ENCODE assay signal across 1 cellular context in genomic region chrX:120485562-120486520, GRCh38.
TF ChIP-seq lines count a peak whose summit lies in the region.

No MANE protein-coding gene starts in this region.

TF ChIP-seq in A549, 52 proteins besides CTCF, POLR2A, EP300 and RAD21 (continued from another document):
- TF ChIP-seq, protein P1, sequence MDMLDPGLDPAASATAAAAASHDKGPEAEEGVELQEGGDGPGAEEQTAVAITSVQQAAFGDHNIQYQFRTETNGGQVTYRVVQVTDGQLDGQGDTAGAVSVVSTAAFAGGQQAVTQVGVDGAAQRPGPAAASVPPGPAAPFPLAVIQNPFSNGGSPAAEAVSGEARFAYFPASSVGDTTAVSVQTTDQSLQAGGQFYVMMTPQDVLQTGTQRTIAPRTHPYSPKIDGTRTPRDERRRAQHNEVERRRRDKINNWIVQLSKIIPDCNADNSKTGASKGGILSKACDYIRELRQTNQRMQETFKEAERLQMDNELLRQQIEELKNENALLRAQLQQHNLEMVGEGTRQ (IDR thresholded peaks at IDR 0.05): peak; percentile 60
- TF ChIP-seq ESRRA (IDR thresholded peaks at IDR 0.05; ENCODE audit: borderline replicate concordance, low read length) (peak; percentile 91), SMC3 (IDR thresholded peaks at IDR 0.05) (no peak), TFCP2L1 (CRISPR knock-in tag; IDR thresholded peaks at IDR 0.05) (no peak; the same call in 1 of the 2 replicates), PBX3 (IDR thresholded peaks at IDR 0.05) (no peak), FOSB (CRISPR knock-in tag; IDR thresholded peaks at IDR 0.05) (no peak), HOXB5 (CRISPR knock-in tag; IDR thresholded peaks at IDR 0.05) (peak; percentile 75; the same call in 1 of the 2 replicates), MAFK (IDR thresholded peaks at IDR 0.05; ENCODE audit: partially characterized antibody) (peak; percentile 91), SREBF2 (IDR thresholded peaks at IDR 0.05) (no peak), BHLHE40 (IDR thresholded peaks at IDR 0.05; ENCODE audit: low read depth, low read length) (no peak), RCOR1 (IDR thresholded peaks at IDR 0.05; ENCODE audit: low read depth, low read length) (no peak), PHF8 (IDR thresholded peaks at IDR 0.05; ENCODE audit: borderline replicate concordance, low read depth) (peak; percentile 36; the same call in 1 of the 2 replicates), ZSCAN20 (CRISPR knock-in tag; IDR thresholded peaks at IDR 0.05) (no peak), TP53 (CRISPR knock-in tag; IDR thresholded peaks at IDR 0.05) (no peak)
- TF ChIP-seq, protein P2, sequence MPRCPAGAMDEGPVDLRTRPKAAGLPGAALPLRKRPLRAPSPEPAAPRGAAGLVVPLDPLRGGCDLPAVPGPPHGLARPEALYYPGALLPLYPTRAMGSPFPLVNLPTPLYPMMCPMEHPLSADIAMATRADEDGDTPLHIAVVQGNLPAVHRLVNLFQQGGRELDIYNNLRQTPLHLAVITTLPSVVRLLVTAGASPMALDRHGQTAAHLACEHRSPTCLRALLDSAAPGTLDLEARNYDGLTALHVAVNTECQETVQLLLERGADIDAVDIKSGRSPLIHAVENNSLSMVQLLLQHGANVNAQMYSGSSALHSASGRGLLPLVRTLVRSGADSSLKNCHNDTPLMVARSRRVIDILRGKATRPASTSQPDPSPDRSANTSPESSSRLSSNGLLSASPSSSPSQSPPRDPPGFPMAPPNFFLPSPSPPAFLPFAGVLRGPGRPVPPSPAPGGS (IDR thresholded peaks at IDR 0.05): 0 out of 3 replicates have a peak, but pooled peaks have one; percentile 20
